Comparison of ENCODE assay signal across 8 cellular contexts in genomic region chr11:7442588-7443215, GRCh38. TPM values are rescaled to one million over a fixed set of nuclear protein-coding genes. Genes with fewer than 3 reads are reported as not detected.
A peak's percentile ranks its signal among the peaks of the same experiment; 100 is the strongest.
DNase-seq lines count a peak whose midpoint lies in the region; ATAC-seq and TF ChIP-seq lines count a peak whose summit lies in the region.

No MANE protein-coding gene starts in this region.

- H3K36me3 ChIP-seq in heart right ventricle, result no peaks in the 10 kb centered on the region

- intact Hi-C loops in heart right ventricle (cut with DNase I), result loop anchor here in 7 of 10 donors (2.0 to 10.0 kb wide), 6 partner anchors 88 to 345 kb away; no protein-coding TSS in a partner anchor

- no peaks in the 10 kb centered on the region for H3K27me3 ChIP-seq in heart right ventricle

- H3K9me3 Mint-ChIP-seq in activated naive CD4-positive, alpha-beta T cell treated with anti-CD3 and anti-CD28 coated beads, Interleukin-2, amount 50 U/mL, for 72 hours, result no peaks in the 10 kb centered on the region

- H3K9me3 ChIP-seq in heart right ventricle, result no peaks in the 10 kb centered on the region

- DNase-seq in EL, result peak; percentile 59
- DNase-seq in HS-5 (ENCODE audit: low read depth), result peak; percentile 26
- peak in 1 of 2 donors; percentile 74 for DNase-seq in activated naive CD4-positive, alpha-beta T cell treated with anti-CD3 and anti-CD28 coated beads, Interleukin-2, amount 50 U/mL, for 72 hours (ENCODE audit: low spot score in 2 of 2)
- peak; percentile 67 to 70 for DNase-seq in heart right ventricle
- peak; percentile 71 for DNase-seq in putamen (ENCODE audit: low spot score)

- H3K27ac ChIP-seq in heart right ventricle, result no peak overlapping the region

- H3K4me1 ChIP-seq in heart right ventricle, result peaks cover 0 to 16% (median 0%) of the 10 kb centered on the region in 9 donors

- H3K27ac Mint-ChIP-seq in activated naive CD4-positive, alpha-beta T cell treated with anti-CD3 and anti-CD28 coated beads, Interleukin-2, amount 50 U/mL, for 72 hours, result no peak overlapping the region

- WGBS in heart right ventricle, 2 donors, result 34 to 37% methylated on average over 6 of the region's 6 CpGs

- peak; percentile 93 for ATAC-seq in GM21390 (IDR thresholded peaks at IDR 0.05; ENCODE audit: unreplicated experiment)
- peak; percentile 97 for ATAC-seq in SK-N-SH treated with all-trans-retinoic acid at 6 μM for 48 hours
- peak; percentile 77 to 85 for ATAC-seq in activated naive CD4-positive, alpha-beta T cell treated with anti-CD3 and anti-CD28 coated beads, Interleukin-2, amount 50 U/mL, for 72 hours
- peak; percentile 63 to 84 (median 74) for ATAC-seq in heart right ventricle
- no peak for ATAC-seq in GM18873 (IDR thresholded peaks at IDR 0.05; ENCODE audit: low FRiP score, unreplicated experiment)

- no peak overlapping the region for H3K4me3 ChIP-seq in heart right ventricle

- peak; percentile 73 to 92 (median 87) for TF ChIP-seq CTCF in heart right ventricle (IDR thresholded peaks at IDR 0.05)

- no peaks in the 10 kb centered on the region for H3K36me3 Mint-ChIP-seq in activated naive CD4-positive, alpha-beta T cell treated with anti-CD3 and anti-CD28 coated beads, Interleukin-2, amount 50 U/mL, for 72 hours

TF ChIP-seq in SK-N-SH treated with all-trans-retinoic acid at 6 μM for 48 hours, 23 proteins besides CTCF, POLR2A, EP300 and RAD21:
- no peak for TF ChIP-seq ZNF70 (CRISPR knock-in tag; IDR thresholded peaks at IDR 0.05)
- no peak for TF ChIP-seq ZNF8 (CRISPR knock-in tag; IDR thresholded peaks at IDR 0.05)
- no peak for TF ChIP-seq POU6F1 (CRISPR knock-in tag; IDR thresholded peaks at IDR 0.05; ENCODE audit: borderline replicate concordance, low read depth)
- TF ChIP-seq, protein P1, sequence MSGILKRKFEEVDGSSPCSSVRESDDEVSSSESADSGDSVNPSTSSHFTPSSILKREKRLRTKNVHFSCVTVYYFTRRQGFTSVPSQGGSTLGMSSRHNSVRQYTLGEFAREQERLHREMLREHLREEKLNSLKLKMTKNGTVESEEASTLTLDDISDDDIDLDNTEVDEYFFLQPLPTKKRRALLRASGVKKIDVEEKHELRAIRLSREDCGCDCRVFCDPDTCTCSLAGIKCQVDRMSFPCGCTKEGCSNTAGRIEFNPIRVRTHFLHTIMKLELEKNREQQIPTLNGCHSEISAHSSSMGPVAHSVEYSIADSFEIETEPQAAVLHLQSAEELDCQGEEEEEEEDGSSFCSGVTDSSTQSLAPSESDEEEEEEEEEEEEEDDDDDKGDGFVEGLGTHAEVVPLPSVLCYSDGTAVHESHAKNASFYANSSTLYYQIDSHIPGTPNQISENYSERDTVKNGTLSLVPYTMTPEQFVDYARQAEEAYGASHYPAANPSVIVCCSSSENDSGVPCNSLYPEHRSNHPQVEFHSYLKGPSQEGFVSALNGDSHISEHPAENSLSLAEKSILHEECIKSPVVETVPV (CRISPR knock-in tag; IDR thresholded peaks at IDR 0.05), result no peak
- TF ChIP-seq OSR1 (CRISPR knock-in tag; IDR thresholded peaks at IDR 0.05), result no peak
- TF ChIP-seq ESRRG (CRISPR knock-in tag; IDR thresholded peaks at IDR 0.05), result no peak
- TF ChIP-seq BACH2 (CRISPR knock-in tag; IDR thresholded peaks at IDR 0.05; ENCODE audit: borderline replicate concordance), result no peak
- no peak for TF ChIP-seq ZFP30 (CRISPR knock-in tag; IDR thresholded peaks at IDR 0.05)
- TF ChIP-seq ZC3H10 (CRISPR knock-in tag; IDR thresholded peaks at IDR 0.05), result no peak
- no peak for TF ChIP-seq ARNTL (CRISPR knock-in tag; IDR thresholded peaks at IDR 0.05; ENCODE audit: borderline replicate concordance, low read depth)
- TF ChIP-seq PPARA (CRISPR knock-in tag; IDR thresholded peaks at IDR 0.05; ENCODE audit: borderline replicate concordance), result no peak
- TF ChIP-seq, protein P2, sequence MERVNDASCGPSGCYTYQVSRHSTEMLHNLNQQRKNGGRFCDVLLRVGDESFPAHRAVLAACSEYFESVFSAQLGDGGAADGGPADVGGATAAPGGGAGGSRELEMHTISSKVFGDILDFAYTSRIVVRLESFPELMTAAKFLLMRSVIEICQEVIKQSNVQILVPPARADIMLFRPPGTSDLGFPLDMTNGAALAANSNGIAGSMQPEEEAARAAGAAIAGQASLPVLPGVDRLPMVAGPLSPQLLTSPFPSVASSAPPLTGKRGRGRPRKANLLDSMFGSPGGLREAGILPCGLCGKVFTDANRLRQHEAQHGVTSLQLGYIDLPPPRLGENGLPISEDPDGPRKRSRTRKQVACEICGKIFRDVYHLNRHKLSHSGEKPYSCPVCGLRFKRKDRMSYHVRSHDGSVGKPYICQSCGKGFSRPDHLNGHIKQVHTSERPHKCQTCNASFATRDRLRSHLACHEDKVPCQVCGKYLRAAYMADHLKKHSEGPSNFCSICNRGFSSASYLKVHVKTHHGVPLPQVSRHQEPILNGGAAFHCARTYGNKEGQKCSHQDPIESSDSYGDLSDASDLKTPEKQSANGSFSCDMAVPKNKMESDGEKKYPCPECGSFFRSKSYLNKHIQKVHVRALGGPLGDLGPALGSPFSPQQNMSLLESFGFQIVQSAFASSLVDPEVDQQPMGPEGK (CRISPR knock-in tag; IDR thresholded peaks at IDR 0.05; ENCODE audit: borderline replicate concordance), result no peak
- no peak for TF ChIP-seq TCF4 (CRISPR knock-in tag; IDR thresholded peaks at IDR 0.05; ENCODE audit: borderline replicate concordance)
- no peak for TF ChIP-seq ZNF565 (CRISPR knock-in tag; conservative IDR thresholded peaks at IDR 0.05; ENCODE audit: low read depth)
- TF ChIP-seq ISL1 (CRISPR knock-in tag; IDR thresholded peaks at IDR 0.05), result no peak
- TF ChIP-seq SNAI2 (CRISPR knock-in tag; IDR thresholded peaks at IDR 0.05), result no peak
- no peak for TF ChIP-seq TOX (CRISPR knock-in tag; IDR thresholded peaks at IDR 0.05; ENCODE audit: borderline replicate concordance)
- no peak for TF ChIP-seq CREB5 (CRISPR knock-in tag; IDR thresholded peaks at IDR 0.05; ENCODE audit: low read depth)
- TF ChIP-seq GLIS3 (CRISPR knock-in tag; IDR thresholded peaks at IDR 0.05), result no peak

RNA-seq across cellular contexts. Expression of gene OLFML1, which starts 42.6 kb away (rescaled TPM):
- total RNA-seq in activated naive CD4-positive, alpha-beta T cell treated with anti-CD3 and anti-CD28 coated beads, Interleukin-2, amount 50 U/mL, for 72 hours, result not detected
- 1 to 10 TPM; 2.4 to 8.3 (median 5.5) TPM for total RNA-seq in heart right ventricle
- polyA plus RNA-seq in heart right ventricle, result 1 to 10 TPM; 2.2 to 4.4 TPM
